ENCODE assay signal across 23 cellular contexts in the genomic region with DNA sequence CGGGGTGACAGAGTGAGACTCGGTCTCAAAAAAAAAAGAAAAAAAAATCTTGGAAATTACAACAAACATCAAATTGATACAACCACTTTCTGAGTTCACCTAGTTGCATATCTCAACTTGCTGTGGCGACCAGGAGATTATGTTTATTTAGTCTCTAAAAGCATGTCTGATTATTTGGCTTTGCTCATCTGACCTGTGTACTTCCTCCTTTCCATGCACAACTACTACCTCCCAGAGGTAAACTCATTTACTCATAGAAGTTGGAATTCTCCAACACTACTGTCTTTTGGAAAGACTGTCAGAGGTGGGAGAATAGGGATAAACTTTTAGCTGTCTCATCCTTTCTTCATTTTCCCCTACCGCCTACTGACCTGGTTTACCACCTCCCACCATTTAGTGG.
"Had no signal": no experiment of that assay in that cellular context is flagged by ENCODE, and none has a peak within 500 bp of the region (broad histone marks: within the 10 kb centered on the region; RNA-seq: fewer than 3 reads in every experiment).

No MANE protein-coding gene starts in this region.

- H3K9me3 Mint-ChIP-seq: naive thymus-derived CD8-positive, alpha-beta T cell; stimulated activated effector memory CD8-positive, alpha-beta T cell treated with anti-CD3 and anti-CD28 coated beads, Interleukin-12 subunit alpha, Interleukin-12 subunit beta, amount 100 ng/mL, for 72 hours; stimulated activated naive CD8-positive, alpha-beta T cell treated with anti-CD3 and anti-CD28 coated beads, Interleukin-15, amount 100 ng/mL, for 72 hours; type B pancreatic cell had no signal

- H3K79me2 ChIP-seq: hepatocyte had no signal

- ATAC-seq: heart right ventricle; left cardiac atrium; left ventricle myocardium superior; lower lobe of right lung; naive thymus-derived CD8-positive, alpha-beta T cell; right cardiac atrium; stimulated activated effector memory CD8-positive, alpha-beta T cell treated with anti-CD3 and anti-CD28 coated beads, Interleukin-12 subunit alpha, Interleukin-12 subunit beta, amount 100 ng/mL, for 72 hours; stimulated activated naive CD8-positive, alpha-beta T cell treated with anti-CD3 and anti-CD28 coated beads, Interleukin-15, amount 100 ng/mL, for 72 hours had no signal

- H3K4me3 ChIP-seq: heart right ventricle, hepatocyte, lower lobe of right lung, ovary, prostate gland, sigmoid colon, spleen, tibial nerve, uterus had no signal

- H3K27me3 ChIP-seq: heart right ventricle, hepatocyte, ovary, sigmoid colon, spleen, tibial nerve, uterus had no signal

- H3K27ac Mint-ChIP-seq: stimulated activated naive CD8-positive, alpha-beta T cell treated with anti-CD3 and anti-CD28 coated beads, Interleukin-15, amount 100 ng/mL, for 72 hours; type B pancreatic cell had no signal

- H3K27me3 Mint-ChIP-seq: naive thymus-derived CD8-positive, alpha-beta T cell; stimulated activated naive CD8-positive, alpha-beta T cell treated with anti-CD3 and anti-CD28 coated beads, Interleukin-15, amount 100 ng/mL, for 72 hours; type B pancreatic cell had no signal

- H3K4me1 ChIP-seq: sigmoid colon had no signal

- DNase-seq: heart right ventricle; kidney glomerular epithelial cell; left cardiac atrium; left ventricle myocardium superior; lower lobe of right lung; mammary epithelial cell; mesenchymal stem cell; naive thymus-derived CD8-positive, alpha-beta T cell; ovary; retina; right cardiac atrium; sigmoid colon; small intestine; spleen; stimulated activated CD4-positive, alpha-beta T cell treated with anti-CD3 and anti-CD28 coated beads, Interleukin-4, amount 100 ng/mL, for 24 hours; stimulated activated naive CD4-positive, alpha-beta T cell treated with Interleukin-2 at 50 U/mL for 16 hours; stimulated activated naive CD8-positive, alpha-beta T cell treated with anti-CD3 and anti-CD28 coated beads, Interleukin-15, amount 100 ng/mL, for 72 hours; uterus had no signal

- H3K4me3 Mint-ChIP-seq: naive thymus-derived CD8-positive, alpha-beta T cell; stimulated activated effector memory CD8-positive, alpha-beta T cell treated with anti-CD3 and anti-CD28 coated beads, Interleukin-12 subunit alpha, Interleukin-12 subunit beta, amount 100 ng/mL, for 72 hours; stimulated activated naive CD8-positive, alpha-beta T cell treated with anti-CD3 and anti-CD28 coated beads, Interleukin-15, amount 100 ng/mL, for 72 hours; type B pancreatic cell had no signal

- H3K4me1 Mint-ChIP-seq: stimulated activated naive CD8-positive, alpha-beta T cell treated with anti-CD3 and anti-CD28 coated beads, Interleukin-15, amount 100 ng/mL, for 72 hours had no signal

- H3K9me3 ChIP-seq: heart right ventricle, lower lobe of right lung, ovary, prostate gland, sigmoid colon, spleen, tibial nerve, uterus had no signal

- H2AFZ ChIP-seq: hepatocyte had no signal

- H3K4me2 ChIP-seq: hepatocyte had no signal

- H3K27ac ChIP-seq: heart right ventricle, hepatocyte, lower lobe of right lung, ovary, prostate gland, sigmoid colon, spleen, tibial nerve, uterus had no signal

- H3K36me3 ChIP-seq: ovary, uterus had no signal
